In genomic region chr13:64488731-64489130, GRCh38 we compare ENCODE assay signal across 21 cellular contexts.
"Had no signal": no experiment of that assay in that cellular context is flagged by ENCODE, and none has a peak within 500 bp of the region (broad histone marks: within the 10 kb centered on the region; RNA-seq: fewer than 3 reads in every experiment).

No MANE protein-coding gene starts in this region.

- H3K36me3 ChIP-seq: heart left ventricle, neutrophil, right lobe of liver, tibial artery, upper lobe of left lung, uterus had no signal

- H3K4me3 Mint-ChIP-seq: endodermal cell; naive thymus-derived CD8-positive, alpha-beta T cell; stimulated activated effector memory CD8-positive, alpha-beta T cell treated with anti-CD3 and anti-CD28 coated beads, Interleukin-12 subunit alpha, Interleukin-12 subunit beta, amount 100 ng/mL, for 72 hours had no signal

- H3K4me1 Mint-ChIP-seq: endodermal cell; naive thymus-derived CD8-positive, alpha-beta T cell; stimulated activated effector memory CD8-positive, alpha-beta T cell treated with anti-CD3 and anti-CD28 coated beads, Interleukin-12 subunit alpha, Interleukin-12 subunit beta, amount 100 ng/mL, for 72 hours had no signal

- H3K27ac ChIP-seq: heart left ventricle, neutrophil, psoas muscle, right lobe of liver, tibial artery, upper lobe of left lung, uterus had no signal

- H3K27me3 ChIP-seq: heart left ventricle, neutrophil, right lobe of liver, tibial artery, upper lobe of left lung, uterus had no signal

- H3K4me1 ChIP-seq: heart left ventricle, psoas muscle, right lobe of liver, tibial artery, upper lobe of left lung, uterus had no signal

- ATAC-seq: esophagus mucosa; heart left ventricle; left lobe of liver; mucosa of descending colon; naive thymus-derived CD8-positive, alpha-beta T cell; psoas muscle; right lobe of liver; stimulated activated effector memory CD8-positive, alpha-beta T cell treated with anti-CD3 and anti-CD28 coated beads, Interleukin-12 subunit alpha, Interleukin-12 subunit beta, amount 100 ng/mL, for 72 hours; stimulated activated naive CD8-positive, alpha-beta T cell treated with anti-CD3 and anti-CD28 coated beads, Interleukin-15, Interleukin-2, amounts not matched to agents 100 U/mL and 50 U/mL, for 24 hours had no signal

- H3K9me3 ChIP-seq: heart left ventricle, neutrophil, psoas muscle, right lobe of liver, tibial artery, upper lobe of left lung, uterus had no signal

- H3K9me3 Mint-ChIP-seq: endodermal cell had no signal

- H3K27ac Mint-ChIP-seq: endodermal cell; naive thymus-derived CD8-positive, alpha-beta T cell; stimulated activated effector memory CD8-positive, alpha-beta T cell treated with anti-CD3 and anti-CD28 coated beads, Interleukin-12 subunit alpha, Interleukin-12 subunit beta, amount 100 ng/mL, for 72 hours had no signal

- H3K4me3 ChIP-seq: heart left ventricle, mucosa of descending colon, psoas muscle, right lobe of liver, tibial artery, upper lobe of left lung, uterus had no signal

- H3K36me3 Mint-ChIP-seq: naive thymus-derived CD8-positive, alpha-beta T cell; stimulated activated effector memory CD8-positive, alpha-beta T cell treated with anti-CD3 and anti-CD28 coated beads, Interleukin-12 subunit alpha, Interleukin-12 subunit beta, amount 100 ng/mL, for 72 hours had no signal

- H3K27me3 Mint-ChIP-seq: naive thymus-derived CD8-positive, alpha-beta T cell had no signal

- DNase-seq: effector CD4-positive, alpha-beta T cell; endodermal cell; heart left ventricle; hippocampal formation; kidney glomerular epithelial cell; mammary epithelial cell; mucosa of descending colon; naive thymus-derived CD8-positive, alpha-beta T cell; psoas muscle; retina; right lobe of liver; stimulated activated CD4-positive, alpha-beta T cell treated with anti-CD3 and anti-CD28 coated beads, Interleukin-4, amount 100 ng/mL, for 1 hour; stimulated activated CD8-positive, alpha-beta memory T cell treated with anti-CD3 and anti-CD28 coated beads, Interleukin-4, amount 100 ng/mL, for 48 hours; stimulated activated naive CD8-positive, alpha-beta T cell treated with anti-CD3 and anti-CD28 coated beads, Interleukin-15, Interleukin-2, amounts not matched to agents 100 U/mL and 50 U/mL, for 24 hours; tibial artery; upper lobe of left lung; uterus had no signal
